ENCODE assay signal across 9 cellular contexts in the genomic region with DNA sequence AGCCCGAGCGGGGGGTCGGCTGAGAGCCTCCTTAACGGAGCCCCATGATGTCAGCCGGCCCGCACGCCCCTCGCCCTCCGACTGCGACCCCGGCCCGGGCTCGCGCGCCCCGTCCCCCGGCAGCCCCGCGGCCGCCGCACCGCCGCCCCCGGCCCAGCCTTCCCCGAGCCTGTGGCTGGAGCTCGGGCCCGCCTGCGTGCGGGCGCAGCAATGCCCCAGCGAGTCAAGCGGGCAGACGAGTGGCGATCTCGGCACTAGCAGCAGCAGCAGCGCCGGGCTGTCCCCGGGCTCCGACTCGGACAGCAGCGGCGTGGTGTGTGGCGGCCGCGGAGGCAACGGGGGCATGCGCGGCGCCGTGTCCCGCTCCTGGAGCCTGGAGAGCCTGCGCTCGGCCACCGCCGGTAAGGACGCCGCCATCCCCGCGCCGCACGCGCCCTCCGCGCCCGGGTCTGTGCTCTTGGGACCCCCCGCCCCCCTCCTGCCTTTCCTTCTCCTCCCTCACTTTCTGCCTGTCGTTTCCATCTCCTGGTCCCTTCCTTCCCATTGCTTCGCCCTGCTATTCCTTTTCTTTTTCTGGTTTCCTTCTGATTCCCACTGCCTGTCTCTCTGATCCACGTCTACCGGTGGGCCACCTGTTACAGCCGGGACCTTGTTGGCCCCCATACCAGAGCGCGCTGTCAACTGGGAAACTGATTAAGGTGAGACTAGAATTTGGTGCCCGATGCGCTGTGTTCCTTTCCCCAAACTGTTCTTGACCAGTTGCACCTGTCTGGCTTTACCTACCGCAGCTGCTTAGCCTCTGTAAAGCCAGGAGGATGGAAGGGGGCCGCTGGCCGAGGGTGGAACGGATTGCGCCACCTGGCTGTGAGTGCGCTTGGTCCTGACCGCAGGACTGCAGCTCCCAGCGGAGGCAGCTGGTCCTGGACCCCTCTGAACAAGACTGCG.
A peak's percentile ranks its signal among the peaks of the same experiment; 100 is the strongest.
DNase-seq lines count a peak whose midpoint lies in the region; ATAC-seq and TF ChIP-seq lines count a peak whose summit lies in the region.
"Had no signal": no experiment of that assay in that cellular context is flagged by ENCODE, and none has a peak within 500 bp of the region (broad histone marks: within the 10 kb centered on the region; RNA-seq: fewer than 3 reads in every experiment).

No MANE protein-coding gene starts in this region.

- H3K4me3 ChIP-seq in OCI-LY1 (ENCODE audit: low read depth, low read length, poor library complexity, severe bottlenecking), result no peak overlapping the region
- H3K4me3 ChIP-seq in skeletal muscle tissue (ENCODE audit: low read length in 3 of 3), result peak overlapping the region; percentile 39 to 56 (median 39)

- H3K27ac ChIP-seq in OCI-LY1 (ENCODE audit: low read depth, low read length, poor library complexity, severe bottlenecking) (no peak overlapping the region), foreskin keratinocyte (no peak overlapping the region), skeletal muscle tissue (ENCODE audit: low read depth, low read length) (no peak overlapping the region)

- no peak overlapping the region for H3K27ac Mint-ChIP-seq in activated CD4-positive, alpha-beta T cell treated with anti-CD3 and anti-CD28 coated beads for 36 hours
- H3K27ac Mint-ChIP-seq: CD4-positive, CD25-positive, alpha-beta regulatory T cell had no signal

- TF ChIP-seq CTCF in OCI-LY1 (IDR thresholded peaks at IDR 0.05; ENCODE audit: low read length) (0 out of 2 replicates have a peak, but pooled peaks have one; percentile 8), foreskin keratinocyte (conservative IDR thresholded peaks at IDR 0.05) (peak; percentile 31)

- H3K4me1 ChIP-seq in OCI-LY1 (ENCODE audit: insufficient read depth, low read length, severe bottlenecking) (no peaks in the 10 kb centered on the region), foreskin keratinocyte (no peaks in the 10 kb centered on the region), skeletal muscle tissue (ENCODE audit: control insufficient read depth in 3 of 3, insufficient read depth in 3 of 3, low read length in 3 of 3) (peaks cover 3 to 9% (median 8%) of the 10 kb centered on the region in 3 donors)

- POLR2A ChIA-PET in activated CD4-positive, alpha-beta T cell treated with anti-CD3 and anti-CD28 coated beads for 36 hours (lab: Charles Lee), result no interaction called here

- ATAC-seq in activated CD4-positive, alpha-beta T cell treated with anti-CD3 and anti-CD28 coated beads for 36 hours, result peak; percentile 30
- ATAC-seq in foreskin keratinocyte, result peak; percentile 30
- ATAC-seq in GM21381 (IDR thresholded peaks at IDR 0.05; ENCODE audit: unreplicated experiment), result no peak

- H3K9me3 ChIP-seq in OCI-LY1 (ENCODE audit: low read length) (no peaks in the 10 kb centered on the region), skeletal muscle tissue (ENCODE audit: control insufficient read depth in 3 of 3, low read length in 3 of 3) (no peaks in the 10 kb centered on the region)

- H3K79me2 ChIP-seq in OCI-LY1 (ENCODE audit: insufficient read depth, low read length), result no peaks in the 10 kb centered on the region

- H3K9ac ChIP-seq in OCI-LY1 (ENCODE audit: low read length), result no peak overlapping the region
- peak overlapping the region in 1 of 3 donors; percentile 8 for H3K9ac ChIP-seq in skeletal muscle tissue (ENCODE audit: low read depth in 1 of 3, low read length in 3 of 3)

- no peaks in the 10 kb centered on the region for H4K20me1 ChIP-seq in OCI-LY1 (ENCODE audit: insufficient read depth, low read length)

- no peaks in the 10 kb centered on the region; the same call in none of the 2 replicates for H3K27me3 ChIP-seq in OCI-LY1 (ENCODE audit: insufficient read depth, low read length)
- peaks cover 19% of the 10 kb centered on the region for H3K27me3 ChIP-seq in foreskin keratinocyte
- peaks cover 47 to 62% (median 60%) of the 10 kb centered on the region in 3 donors for H3K27me3 ChIP-seq in skeletal muscle tissue (ENCODE audit: control insufficient read depth in 3 of 3, insufficient read depth in 3 of 3, low read length in 3 of 3)

- H2AFZ ChIP-seq in OCI-LY1 (ENCODE audit: low read length), result no peak overlapping the region

- intact Hi-C loops in activated CD4-positive, alpha-beta T cell treated with anti-CD3 and anti-CD28 coated beads for 36 hours (cut with DNase I, micrococcal nuclease), result loop anchor here (1.0 kb wide), 1 partner anchor 167 kb away; no protein-coding TSS in a partner anchor

- H3K27me3 Mint-ChIP-seq in activated CD4-positive, alpha-beta T cell treated with anti-CD3 and anti-CD28 coated beads for 36 hours, result peaks cover 40% of the 10 kb centered on the region

- CTCF ChIA-PET in activated CD4-positive, alpha-beta T cell treated with anti-CD3 and anti-CD28 coated beads for 36 hours (lab: Charles Lee), result interaction anchor here (0.7 kb wide), 1 partner anchor 1574 kb away, joined by 3 read pairs; no protein-coding TSS in a partner anchor

- H3K9me2 ChIP-seq in OCI-LY1 (ENCODE audit: low read depth, low read length), result no peaks in the 10 kb centered on the region

- no peak overlapping the region for H3K4me2 ChIP-seq in OCI-LY1 (ENCODE audit: low read length)

- DNase-seq in activated CD4-positive, alpha-beta T cell treated with anti-CD3 and anti-CD28 coated beads for 36 hours, result peak; percentile 47
- DNase-seq in activated CD4-positive, alpha-beta T cell treated with anti-CD3 and anti-CD28 coated beads for 4 hours, result no peak
- DNase-seq in foreskin keratinocyte (no peak), NCI-H446 (lab: John Stamatoyannopoulos, UW) (no peak), HPDE6-E6E7 (ENCODE audit: extremely low spot score) (no peak)
- DNase-seq: CD4-positive, CD25-positive, alpha-beta regulatory T cell had no signal

- no peaks in the 10 kb centered on the region for H3K36me3 Mint-ChIP-seq in activated CD4-positive, alpha-beta T cell treated with anti-CD3 and anti-CD28 coated beads for 36 hours (ENCODE audit: low read depth)
- H3K36me3 Mint-ChIP-seq: CD4-positive, CD25-positive, alpha-beta regulatory T cell had no signal

- no peaks in the 10 kb centered on the region for H3K9me3 Mint-ChIP-seq in activated CD4-positive, alpha-beta T cell treated with anti-CD3 and anti-CD28 coated beads for 36 hours (ENCODE audit: low read depth)
- H3K9me3 Mint-ChIP-seq: CD4-positive, CD25-positive, alpha-beta regulatory T cell had no signal

- peaks cover 6% of the 10 kb centered on the region for H3K4me1 Mint-ChIP-seq in activated CD4-positive, alpha-beta T cell treated with anti-CD3 and anti-CD28 coated beads for 36 hours

- peak overlapping the region; percentile 42 for H3K4me3 Mint-ChIP-seq in activated CD4-positive, alpha-beta T cell treated with anti-CD3 and anti-CD28 coated beads for 36 hours
- H3K4me3 Mint-ChIP-seq: CD4-positive, CD25-positive, alpha-beta regulatory T cell had no signal

- H3K36me3 ChIP-seq in OCI-LY1 (ENCODE audit: insufficient read depth, low read length), result no peaks in the 10 kb centered on the region
- no peaks in the 10 kb centered on the region for H3K36me3 ChIP-seq in skeletal muscle tissue (ENCODE audit: control insufficient read depth in 3 of 3, insufficient read depth in 3 of 3, low read length in 3 of 3)

- no peaks in the 10 kb centered on the region for H3F3A ChIP-seq in OCI-LY1 (ENCODE audit: insufficient read depth, low read length)
